ENCODE assay signal across 8 cellular contexts in the genomic region with DNA sequence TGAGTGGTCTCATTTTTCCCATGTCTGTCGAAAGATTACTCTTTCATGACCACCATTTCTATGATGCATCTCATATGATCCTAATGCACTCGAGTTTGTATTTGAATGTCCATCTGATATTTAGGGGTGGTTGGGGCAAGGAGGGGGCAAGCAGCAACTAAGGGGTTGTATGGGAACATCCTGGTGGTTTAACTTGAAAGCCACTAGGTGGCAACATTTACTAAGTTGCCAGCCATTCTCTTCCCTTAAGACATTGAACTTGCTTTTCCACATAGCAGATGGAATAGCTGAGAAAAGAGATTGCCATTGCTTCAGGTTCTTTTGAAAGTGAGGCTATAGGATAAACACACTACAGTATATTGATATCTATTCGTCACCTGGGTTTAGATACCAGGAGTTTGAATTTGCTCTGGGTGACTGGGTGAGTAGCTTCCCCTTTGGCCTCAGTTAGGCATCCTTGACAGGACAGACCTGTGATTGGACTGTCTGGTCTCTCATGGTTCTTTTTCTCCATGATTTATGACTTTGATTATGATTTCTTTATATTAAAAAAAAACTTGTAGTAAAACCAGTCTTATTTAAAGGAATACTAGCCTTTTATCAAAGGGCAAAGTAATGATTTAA. TPM values are rescaled to one million over a fixed set of nuclear protein-coding genes. Genes with fewer than 3 reads are reported as not detected.
DNase-seq lines count a peak whose midpoint lies in the region; ATAC-seq and TF ChIP-seq lines count a peak whose summit lies in the region.

No MANE protein-coding gene starts in this region.

- H3K36me3 ChIP-seq in ascending aorta = peaks cover 10 to 13% of the 10 kb centered on the region in 2 donors

- H3K9me3 Mint-ChIP-seq in type B pancreatic cell = no peaks in the 10 kb centered on the region

- H3K36me3 Mint-ChIP-seq in type B pancreatic cell = peaks cover 13% of the 10 kb centered on the region

- no peaks in the 10 kb centered on the region for H3K9me3 ChIP-seq in ascending aorta

- DNase-seq in ACHN = peak; percentile 67
- peak; percentile 47 for DNase-seq in GM10266 (ENCODE audit: extremely low spot score)
- peak; percentile 52 for DNase-seq in NCI-H2227 (lab: John Stamatoyannopoulos, UW; ENCODE audit: unreplicated experiment)
- DNase-seq in ascending aorta (ENCODE audit: low spot score in 2 of 2) = no peak
- DNase-seq in iPS-NIHi7 (ENCODE audit: extremely low spot score) = peak; percentile 70
- no peak for DNase-seq in type B pancreatic cell (ENCODE audit: extremely low spot score, unreplicated experiment)

- intact Hi-C loops in ascending aorta (cut with DNase I) = loop anchor here (5.0 to 10.0 kb wide), 2 partner anchors 369 to 451 kb away; no protein-coding TSS in a partner anchor

- H3K27ac Mint-ChIP-seq in type B pancreatic cell = no peak overlapping the region

- H3K4me1 ChIP-seq in ascending aorta = no peaks in the 10 kb centered on the region

- H3K27ac ChIP-seq in ascending aorta = no peak overlapping the region

- ATAC-seq in GM19328 (IDR thresholded peaks at IDR 0.05; ENCODE audit: unreplicated experiment) (no peak), HG03521 (IDR thresholded peaks at IDR 0.05; ENCODE audit: unreplicated experiment) (no peak)

- H3K4me3 Mint-ChIP-seq in type B pancreatic cell = no peak overlapping the region

- peak; percentile 62 for TF ChIP-seq CTCF in GM10266 (IDR thresholded peaks at IDR 0.05; ENCODE audit: control insufficient read depth, insufficient read depth, low read depth, missing control alignments)
- TF ChIP-seq CTCF in ascending aorta (IDR thresholded peaks at IDR 0.05) = peak; percentile 34 to 53 (median 39)
- TF ChIP-seq CTCF in type B pancreatic cell (conservative IDR thresholded peaks at IDR 0.05) = peak; percentile 79

- H3K27me3 Mint-ChIP-seq in type B pancreatic cell = peaks cover 6% of the 10 kb centered on the region

- in situ Hi-C loops in ACHN (cut with HindIII; ENCODE audit: low pct_ligation_motif_present, low pct_unique_long_range_greater_than_20kb, low sequenced_read_pairs) = no loop called here

- no peaks in the 10 kb centered on the region for H3K27me3 ChIP-seq in ascending aorta

- no peak overlapping the region for H3K4me3 ChIP-seq in ascending aorta

- peaks cover 18% of the 10 kb centered on the region for H3K4me1 Mint-ChIP-seq in type B pancreatic cell (ENCODE audit: unreplicated experiment)

RNA-seq across cellular contexts. Expression of a gene that starts 32.4 kb away (rescaled TPM):
- total RNA-seq in ascending aorta (37.3 TPM), type B pancreatic cell (ENCODE audit: low replicate concordance) (40.3 and 45.6 TPM in 2 replicates)

RNA-seq across cellular contexts. Expression of a gene that starts 54.9 kb away (rescaled TPM):
- 4.0 TPM for total RNA-seq in ascending aorta
- total RNA-seq in type B pancreatic cell (ENCODE audit: low replicate concordance) = 97.2 and 128 TPM in 2 replicates

Comparison
In these comparisons a context has a peak if more than half of its experiments do, and no peak if none do; other contexts are left out.
1. DNase-seq: peak in ACHN (single experiment), GM10266 (single experiment), NCI-H2227 (single experiment) and iPS-NIHi7 (single experiment); none in ascending aorta (0 of 2) and type B pancreatic cell (single experiment).
2. RNA of a gene that starts 54.9 kb away (total RNA-seq): 97.2 to 128 TPM in type B pancreatic cell; 4.0 TPM in ascending aorta (single experiment); every median in the first group is over 10 times any median in the second.
3. Peak in every context shown above with its lines, with median percentiles within 50 percentile points of each other: CTCF ChIP-seq.